ENCODE assay signal across 32 cellular contexts in genomic region chr5:58765058-58765457, GRCh38.
"Had no signal": no experiment of that assay in that cellular context is flagged by ENCODE, and none has a peak within 500 bp of the region (broad histone marks: within the 10 kb centered on the region; RNA-seq: fewer than 3 reads in every experiment).

No MANE protein-coding gene starts in this region.

- H3K36me3 Mint-ChIP-seq: memory B cell; naive B cell; natural killer cell treated with Interleukin-12 subunit alpha and Interleukin-12 subunit beta and Interleukin-15 and Interleukin-18, amount 100 ng/mL, for 72 hours; stimulated activated memory B cell treated with anti-CD40 and anti-IgM and Interleukin-4, amounts not matched to agents 10 μg/mL and 1 μg/mL and 100 μg/mL, for 72 hours; type B pancreatic cell had no signal

- H3K36me3 ChIP-seq: colonic mucosa, gastroesophageal sphincter, heart left ventricle, neutrophil, tibial artery had no signal

- H3K9me3 ChIP-seq: colonic mucosa, gastroesophageal sphincter, heart left ventricle, neutrophil, testis, tibial artery had no signal

- H3K27ac ChIP-seq: colonic mucosa, epithelial cell of prostate, foreskin keratinocyte, gastroesophageal sphincter, heart left ventricle, hepatocyte, neutrophil, parathyroid adenoma, testis, tibial artery had no signal

- H3K27ac Mint-ChIP-seq: dendritic cell treated with granulocyte-macrophage colony-stimulating factor and Interleukin-4, amounts not matched to agents 40 ng/mL and 50 ng/mL, for 4 days; endodermal cell; memory B cell; natural killer cell treated with Interleukin-12 subunit alpha and Interleukin-12 subunit beta and Interleukin-15 and Interleukin-18, amount 100 ng/mL, for 72 hours; progenitor cell of endocrine pancreas; stimulated activated memory B cell treated with anti-CD40 and anti-IgM and Interleukin-4, amounts not matched to agents 10 μg/mL and 1 μg/mL and 100 μg/mL, for 72 hours; type B pancreatic cell had no signal

- H3K4me3 Mint-ChIP-seq: dendritic cell treated with granulocyte-macrophage colony-stimulating factor and Interleukin-4, amounts not matched to agents 40 ng/mL and 50 ng/mL, for 4 days; endodermal cell; memory B cell; naive B cell; natural killer cell treated with Interleukin-12 subunit alpha and Interleukin-12 subunit beta and Interleukin-15 and Interleukin-18, amount 100 ng/mL, for 72 hours; neural crest cell; stimulated activated memory B cell treated with anti-CD40 and anti-IgM and Interleukin-4, amounts not matched to agents 10 μg/mL and 1 μg/mL and 100 μg/mL, for 72 hours; type B pancreatic cell had no signal

- H3K9me3 Mint-ChIP-seq: dendritic cell treated with granulocyte-macrophage colony-stimulating factor and Interleukin-4, amounts not matched to agents 40 ng/mL and 50 ng/mL, for 4 days; endodermal cell; memory B cell; naive B cell; natural killer cell treated with Interleukin-12 subunit alpha and Interleukin-12 subunit beta and Interleukin-15 and Interleukin-18, amount 100 ng/mL, for 72 hours; neural crest cell; stimulated activated memory B cell treated with anti-CD40 and anti-IgM and Interleukin-4, amounts not matched to agents 10 μg/mL and 1 μg/mL and 100 μg/mL, for 72 hours; type B pancreatic cell had no signal

- H3K4me3 ChIP-seq: colonic mucosa, gastroesophageal sphincter, heart left ventricle, hepatocyte, lung, smooth muscle cell, testis, tibial artery had no signal

- H3K4me1 Mint-ChIP-seq: endodermal cell, neural crest cell had no signal

- ATAC-seq: esophagus mucosa; foreskin keratinocyte; gastroesophageal sphincter; heart left ventricle; left colon; left ventricle myocardium superior; natural killer cell treated with Interleukin-12 subunit alpha and Interleukin-12 subunit beta and Interleukin-15 and Interleukin-18, amount 100 ng/mL, for 72 hours; sciatic nerve; stimulated activated memory B cell treated with anti-CD40 and anti-IgM and Interleukin-4, amounts not matched to agents 10 μg/mL and 1 μg/mL and 100 μg/mL, for 72 hours had no signal

- DNase-seq: colonic mucosa; effector CD8-positive, alpha-beta T cell; endodermal cell; foreskin keratinocyte; heart left ventricle; islet precursor cell; kidney glomerular epithelial cell; left colon; left ventricle myocardium superior; naive B cell; stimulated activated CD4-positive, alpha-beta T cell treated with anti-CD3 and anti-CD28 coated beads, Interleukin-2, amount 100 ng/mL, for 24 hours; stimulated activated CD4-positive, alpha-beta T cell treated with anti-CD3 and anti-CD28 coated beads, Interleukin-4, amount 100 ng/mL, for 24 hours; stimulated activated naive CD8-positive, alpha-beta T cell treated with anti-CD3 and anti-CD28 coated beads, Interleukin-15, Interleukin-2, amounts not matched to agents 100 U/mL and 50 U/mL, for 24 hours; substantia nigra; testis; tibial artery had no signal

- H3K4me1 ChIP-seq: foreskin keratinocyte, gastroesophageal sphincter, parathyroid adenoma, testis, tibial artery had no signal

- H3K27me3 Mint-ChIP-seq: dendritic cell treated with granulocyte-macrophage colony-stimulating factor and Interleukin-4, amounts not matched to agents 40 ng/mL and 50 ng/mL, for 4 days; naive B cell; natural killer cell treated with Interleukin-12 subunit alpha and Interleukin-12 subunit beta and Interleukin-15 and Interleukin-18, amount 100 ng/mL, for 72 hours; progenitor cell of endocrine pancreas; stimulated activated memory B cell treated with anti-CD40 and anti-IgM and Interleukin-4, amounts not matched to agents 10 μg/mL and 1 μg/mL and 100 μg/mL, for 72 hours; type B pancreatic cell had no signal

- H3K27me3 ChIP-seq: colonic mucosa, foreskin keratinocyte, gastroesophageal sphincter, heart left ventricle, hepatocyte, neutrophil, testis, tibial artery had no signal
